Comparison of ENCODE assay signal across 20 cellular contexts in the genomic region with DNA sequence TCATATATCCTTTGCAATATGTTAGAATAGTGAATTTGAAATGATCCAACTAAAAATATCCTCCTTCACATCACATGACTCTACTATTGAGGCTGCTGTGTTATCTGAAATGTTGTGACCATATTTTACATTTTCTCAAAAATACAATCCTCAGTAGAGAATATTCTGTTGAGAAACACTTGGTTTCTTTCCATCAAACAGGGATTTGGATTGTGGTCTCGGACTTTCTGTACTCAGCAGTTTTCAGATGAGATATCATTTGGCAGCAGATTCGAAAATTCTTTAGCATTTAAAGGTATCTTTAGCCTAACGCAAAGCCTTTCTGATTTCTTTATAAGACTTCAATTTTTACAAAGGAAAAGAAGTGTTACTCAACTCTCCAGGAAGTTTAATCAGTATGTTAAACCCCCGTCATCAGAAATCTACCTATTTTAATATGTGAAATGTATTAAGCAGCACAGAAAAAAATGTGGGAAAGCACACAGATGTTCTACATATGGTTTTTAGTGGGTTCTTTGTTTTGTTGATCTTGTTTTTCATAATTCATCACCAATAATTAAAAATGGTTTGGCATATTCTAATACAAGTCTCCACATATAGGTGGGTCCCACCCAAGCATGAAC. TPM values are rescaled to one million over a fixed set of nuclear protein-coding genes. Genes with fewer than 3 reads are reported as not detected.
DNase-seq lines count a peak whose midpoint lies in the region; ATAC-seq and TF ChIP-seq lines count a peak whose summit lies in the region.
"Had no signal": no experiment of that assay in that cellular context is flagged by ENCODE, and none has a peak within 500 bp of the region (broad histone marks: within the 10 kb centered on the region; RNA-seq: fewer than 3 reads in every experiment).

No MANE protein-coding gene starts in this region.

- H3K9me3 ChIP-seq in smooth muscle cell (replicated peaks; ENCODE audit: low read depth): no peaks in the 10 kb centered on the region
- no peaks in the 10 kb centered on the region for H3K9me3 ChIP-seq in thyroid gland
- H3K9me3 ChIP-seq: HAP-1 had no signal

- no peak overlapping the region for H3K9ac ChIP-seq in smooth muscle cell (ENCODE audit: low read depth)

- peaks cover 10% of the 10 kb centered on the region for H3K9me3 Mint-ChIP-seq in mesothelial cell of epicardium

- peak overlapping the region; percentile 15 for H2AFZ ChIP-seq in smooth muscle cell (ENCODE audit: low read depth)

- peak; percentile 77 for DNase-seq in amniotic epithelial cell (ENCODE audit: low read depth)
- peak; percentile 8 for DNase-seq in fibroblast of gingiva (ENCODE audit: low read depth)
- no peak for DNase-seq in mesothelial cell of epicardium (ENCODE audit: low spot score in 2 of 2, unreplicated experiment in 2 of 2)
- no peak for DNase-seq in smooth muscle cell (lab: John Stamatoyannopoulos, UW; ENCODE audit: unreplicated experiment)
- DNase-seq in cerebellum (ENCODE audit: low spot score): no peak
- DNase-seq in erythroblast (lab: John Stamatoyannopoulos, UW): no peak
- DNase-seq in thyroid gland: no peak
- DNase-seq: ACHN; C1 segment of cervical spinal cord; CD8-positive, alpha-beta memory T cell; Kasumi-1; MM.1S; NCI-H1092 treated with DMSO at 0.1 percent for 48 hours; NCI-H1694; NCI-H2081 treated with DMSO at 0.1 percent for 48 hours; NK-92 treated with Interleukin-12 subunit alpha and Interleukin-12 subunit beta, amount 100 ng/mL, for 24 hours had no signal

- peaks cover 45% of the 10 kb centered on the region for H3K36me3 Mint-ChIP-seq in mesothelial cell of epicardium
- H3K36me3 Mint-ChIP-seq: CD8-positive, alpha-beta memory T cell; IgD-negative memory B cell had no signal

- ATAC-seq in HG02759 (IDR thresholded peaks at IDR 0.05; ENCODE audit: unreplicated experiment): no peak
- ATAC-seq: Right ventricle myocardium inferior had no signal

- H3K4me2 ChIP-seq in smooth muscle cell: peak overlapping the region; percentile 44

- intact Hi-C loops in thyroid gland (cut with DNase I): no loop called here

- no peaks in the 10 kb centered on the region for H3K27me3 ChIP-seq in smooth muscle cell (ENCODE audit: low read depth)
- no peaks in the 10 kb centered on the region for H3K27me3 ChIP-seq in thyroid gland

- H3K4me1 ChIP-seq in smooth muscle cell (ENCODE audit: low read depth) (no peaks in the 10 kb centered on the region), thyroid gland (no peaks in the 10 kb centered on the region)
- H3K4me1 ChIP-seq: HAP-1 had no signal

- peak overlapping the region; percentile 52 for H3K27ac Mint-ChIP-seq in mesothelial cell of epicardium
- H3K27ac Mint-ChIP-seq: CD8-positive, alpha-beta memory T cell; IgD-negative memory B cell had no signal

- no peaks in the 10 kb centered on the region for H3K79me2 ChIP-seq in smooth muscle cell (ENCODE audit: low read depth)

- H3K4me1 Mint-ChIP-seq in mesothelial cell of epicardium: peaks cover 4% of the 10 kb centered on the region
- H3K4me1 Mint-ChIP-seq: CD8-positive, alpha-beta memory T cell; IgD-negative memory B cell had no signal

- no peak overlapping the region for H3K4me3 Mint-ChIP-seq in mesothelial cell of epicardium
- H3K4me3 Mint-ChIP-seq: CD8-positive, alpha-beta memory T cell; IgD-negative memory B cell had no signal

- H3K27ac ChIP-seq in smooth muscle cell (ENCODE audit: low read depth) (no peak overlapping the region), thyroid gland (no peak overlapping the region)

- TF ChIP-seq POLR2A in erythroblast (IDR thresholded peaks at IDR 0.05; ENCODE audit: low read length) (no peak), thyroid gland (IDR thresholded peaks at IDR 0.05) (no peak)

- H3K36me3 ChIP-seq in smooth muscle cell (ENCODE audit: low read depth) (no peaks in the 10 kb centered on the region), thyroid gland (no peaks in the 10 kb centered on the region)
- H3K36me3 ChIP-seq: HAP-1 had no signal

- H4K20me1 ChIP-seq in smooth muscle cell (ENCODE audit: low read depth): no peaks in the 10 kb centered on the region

- H3F3A ChIP-seq in smooth muscle cell (ENCODE audit: low read depth): no peaks in the 10 kb centered on the region

- H3K27me3 Mint-ChIP-seq in mesothelial cell of epicardium (ENCODE audit: low read depth): no peaks in the 10 kb centered on the region
- H3K27me3 Mint-ChIP-seq: IgD-negative memory B cell had no signal

- H3K4me3 ChIP-seq in smooth muscle cell (no peak overlapping the region), thyroid gland (replicated peaks in 1 of 3) (no peak overlapping the region)
- H3K4me3 ChIP-seq: HAP-1 had no signal

- 89% methylated on average over 4 of the region's 4 CpGs for WGBS in smooth muscle cell (ENCODE audit: low lambda C conversion rate)
- WGBS in thyroid gland, 2 donors: 77 to 85% methylated on average over 4 of the region's 4 CpGs

- TF ChIP-seq CTCF in mesothelial cell of epicardium (IDR thresholded peaks at IDR 0.05; ENCODE audit: unreplicated experiment) (no peak), smooth muscle cell (IDR thresholded peaks at IDR 0.05; ENCODE audit: borderline replicate concordance, insufficient read depth, poor library complexity, severe bottlenecking) (no peak), thyroid gland (IDR thresholded peaks at IDR 0.05) (no peak)

RNA-seq across cellular contexts. Expression of a gene that starts 55.4 kb away (rescaled TPM):
- total RNA-seq in mesothelial cell of epicardium (86.1 to 90.2 TPM (median 87.2 TPM) in 3 replicates), smooth muscle cell (39.0 and 44.5 TPM in 2 replicates), cerebellum (11.7 TPM), thyroid gland (100 to 1,000 TPM in 3 of 4 donors, 10 to 100 TPM in 1; 98.7 to 213 (median 156) TPM)
- polyA plus RNA-seq in smooth muscle cell: 16.7 and 59.0 TPM in 2 replicates
- total RNA-seq: CD8-positive, alpha-beta memory T cell had no signal
- polyA plus RNA-seq: CD8-positive, alpha-beta memory T cell had no signal

Comparison
In these comparisons a context has a peak if more than half of its experiments do, and no peak if none do; other contexts are left out.
1. DNase-seq: peak in amniotic epithelial cell (single experiment) and fibroblast of gingiva (single experiment); none in mesothelial cell of epicardium (0 of 2), smooth muscle cell (single experiment), cerebellum (single experiment), erythroblast (0 of 2) and thyroid gland (0 of 2).